20 cellular contexts compared by ENCODE assay signal in the genomic region with DNA sequence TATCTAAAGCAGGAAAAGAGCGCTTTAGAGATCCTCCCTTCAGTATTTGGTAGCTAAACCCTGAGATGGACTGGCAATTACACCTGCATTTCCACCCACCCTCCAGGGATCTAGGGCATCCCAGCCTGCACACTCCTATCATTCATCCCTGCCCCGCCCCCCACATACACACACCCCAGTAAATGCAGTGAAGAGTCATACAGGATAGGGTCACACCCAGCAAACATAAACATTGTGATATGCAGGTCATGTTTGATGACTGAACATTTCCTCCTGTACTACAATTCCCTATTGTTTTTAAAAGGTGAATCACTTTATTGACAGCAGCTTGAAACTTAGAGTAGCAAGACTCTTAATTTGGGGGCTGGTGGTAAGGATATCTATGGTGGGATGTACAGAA.
DNase-seq lines count a peak whose midpoint lies in the region; ATAC-seq, FAIRE-seq and TF ChIP-seq lines count a peak whose summit lies in the region.
"Had no signal": no experiment of that assay in that cellular context is flagged by ENCODE, and none has a peak within 500 bp of the region (broad histone marks: within the 10 kb centered on the region; RNA-seq: fewer than 3 reads in every experiment).

No MANE protein-coding gene starts in this region.

- H3K9me3 ChIP-seq in Caco-2 = no peaks in the 10 kb centered on the region
- no peaks in the 10 kb centered on the region for H3K9me3 ChIP-seq in HepG2 (ENCODE audit: low read length)
- H3K9me3 ChIP-seq: esophagus muscularis mucosa, sigmoid colon had no signal

- BruUV-seq in Caco-2 (replicated peaks; lab: Mats Ljungman, UMichigan) = no TSS peak
- no TSS peak for BruUV-seq in HepG2 (replicated peaks; lab: Mats Ljungman, UMichigan)

- no peak overlapping the region for H3K4me3 Mint-ChIP-seq in Caco-2 (ENCODE audit: unreplicated experiment)
- H3K4me3 Mint-ChIP-seq in activated T-helper 17 cell treated with anti-CD3 and anti-CD28 coated beads, Interleukin-2, amount 50 U/mL, for 72 hours = no peak overlapping the region
- H3K4me3 Mint-ChIP-seq: activated naive CD4-positive, alpha-beta T cell treated with anti-CD3 and anti-CD28 coated beads, Interleukin-2, amount 10 ng/mL, durations not matched to agents 7 days and 5 days; H9 had no signal

- H3K27me3 ChIP-seq in Caco-2 (replicated peaks; ENCODE audit: control insufficient read depth, insufficient read depth, low read length) (no peaks in the 10 kb centered on the region), HepG2 (ENCODE audit: control insufficient read depth in 1 of 2, insufficient read depth in 2 of 2, low read length in 2 of 2) (no peaks in the 10 kb centered on the region)
- H3K27me3 ChIP-seq: esophagus muscularis mucosa, sigmoid colon had no signal

- no peaks in the 10 kb centered on the region for H3K9me3 Mint-ChIP-seq in Caco-2 (ENCODE audit: unreplicated experiment)
- H3K9me3 Mint-ChIP-seq in activated T-helper 17 cell treated with anti-CD3 and anti-CD28 coated beads, Interleukin-2, amount 50 U/mL, for 72 hours = no peaks in the 10 kb centered on the region
- H3K9me3 Mint-ChIP-seq: activated naive CD4-positive, alpha-beta T cell treated with anti-CD3 and anti-CD28 coated beads, Interleukin-2, amount 10 ng/mL, durations not matched to agents 7 days and 5 days; H9 had no signal

- H3K4me1 ChIP-seq in Caco-2 (no peaks in the 10 kb centered on the region), HepG2 (ENCODE audit: insufficient read depth, low read length) (peaks cover 27% of the 10 kb centered on the region)

- no peak for TF ChIP-seq POLR2A in HepG2 (IDR thresholded peaks at IDR 0.05; ENCODE audit: insufficient read depth in 1 of 2, low read depth in 2 of 2, low read length in 2 of 2)

- H3K4me1 Mint-ChIP-seq in Caco-2 (ENCODE audit: low read depth, unreplicated experiment) = peaks cover 25% of the 10 kb centered on the region
- H3K4me1 Mint-ChIP-seq in activated T-helper 17 cell treated with anti-CD3 and anti-CD28 coated beads, Interleukin-2, amount 50 U/mL, for 72 hours = peaks cover 46% of the 10 kb centered on the region

- peak overlapping the region; percentile 32 for H3K27ac Mint-ChIP-seq in Caco-2 (ENCODE audit: unreplicated experiment)
- peak overlapping the region; percentile 49 for H3K27ac Mint-ChIP-seq in activated T-helper 17 cell treated with anti-CD3 and anti-CD28 coated beads, Interleukin-2, amount 50 U/mL, for 72 hours
- H3K27ac Mint-ChIP-seq: activated naive CD4-positive, alpha-beta T cell treated with anti-CD3 and anti-CD28 coated beads, Interleukin-2, amount 10 ng/mL, durations not matched to agents 7 days and 5 days had no signal

- CTCF ChIA-PET in Caco-2 (lab: Charles Lee) (no interaction called here), HepG2 (lab: Yijun Ruan, JAX; ENCODE audit: low intra/inter-chr PET ratio, low total read pairs) (no interaction called here)

- H3K4me3 ChIP-seq in Caco-2 (ENCODE audit: low read depth, low read length) = no peak overlapping the region
- no peak overlapping the region for H3K4me3 ChIP-seq in HepG2 (replicated peaks in 1 of 3; ENCODE audit: insufficient read depth in 1 of 3, low read depth in 2 of 3, low read length in 3 of 3)
- H3K4me3 ChIP-seq: esophagus muscularis mucosa, sigmoid colon had no signal

- TF ChIP-seq EP300 in HepG2 (IDR thresholded peaks at IDR 0.05; ENCODE audit: low read depth in 2 of 2, low read length in 2 of 2) = no peak
- TF ChIP-seq EP300 in HepG2 (CRISPR knock-in tag; IDR thresholded peaks at IDR 0.05; ENCODE audit: borderline replicate concordance) = no peak

- no peak for DNase-seq in Caco-2
- peak; percentile 65 for DNase-seq in LoVo (ENCODE audit: low spot score)
- DNase-seq in HepG2 (ENCODE audit: low spot score) = peak; percentile 10
- no peak for DNase-seq in mesenteric fat pad (ENCODE audit: low spot score)
- DNase-seq: activated CD4-positive, alpha-beta T cell treated with anti-CD3 and anti-CD28 coated beads, Interleukin-2, amount 50 U/mL, for 1 hour; activated naive CD4-positive, alpha-beta T cell treated with anti-CD3 and anti-CD28 coated beads, Interleukin-2, amount 10 ng/mL, durations not matched to agents 7 days and 5 days; activated T-cell treated with anti-CD3 and anti-CD28 coated beads for 4 hours; cortex of kidney; H9; NCI-H2081 treated with DMSO at 0.1 percent for 48 hours; SIG-M5; sigmoid colon had no signal

- no peaks in the 10 kb centered on the region for H3K36me3 ChIP-seq in Caco-2 (ENCODE audit: control insufficient read depth, insufficient read depth, low read length)
- H3K36me3 ChIP-seq in HepG2 (replicated peaks in 1 of 2; ENCODE audit: control insufficient read depth in 1 of 2, insufficient read depth in 2 of 2, low read length in 2 of 2) = peaks cover 3 to 12% of the 10 kb centered on the region in 2 experiments; a peak in 3 of 5 replicates
- H3K36me3 ChIP-seq: sigmoid colon had no signal

- no peak for TF ChIP-seq RAD21 in HepG2 (CRISPR knock-in tag; IDR thresholded peaks at IDR 0.05)

- POLR2A ChIA-PET in Caco-2 (lab: Charles Lee) (no interaction called here), HepG2 (lab: Yijun Ruan, JAX) (no interaction called here)

- TF ChIP-seq CTCF in Caco-2 (IDR thresholded peaks at IDR 0.05; ENCODE audit: insufficient read depth in 1 of 2, low read depth in 1 of 2, low read length in 1 of 2, severe bottlenecking in 1 of 2, unreplicated experiment in 1 of 2) (no peak), HepG2 (CRISPR knock-in tag; IDR thresholded peaks at IDR 0.05) (no peak)

- intact Hi-C loops in Caco-2 (cut with micrococcal nuclease; ENCODE audit: unreplicated experiment) = no loop called here
- intact Hi-C loops in HepG2 (cut with micrococcal nuclease; ENCODE audit: unreplicated experiment) = no loop called here

- no peak overlapping the region for H3K9ac ChIP-seq in HepG2 (ENCODE audit: insufficient read depth, low read depth, low read length)

- WGBS in HepG2 (ENCODE audit: low lambda C conversion rate) = 96% methylated on average over 2 of the region's 2 CpGs

- H4K20me1 ChIP-seq in HepG2 (ENCODE audit: insufficient read depth, low read length) = peaks cover 38% of the 10 kb centered on the region

- H3K36me3 Mint-ChIP-seq in Caco-2 (ENCODE audit: insufficient read depth, unreplicated experiment) = peaks cover 30% of the 10 kb centered on the region
- H3K36me3 Mint-ChIP-seq in activated T-helper 17 cell treated with anti-CD3 and anti-CD28 coated beads, Interleukin-2, amount 50 U/mL, for 72 hours (ENCODE audit: low read depth) = peaks cover 22% of the 10 kb centered on the region
- H3K36me3 Mint-ChIP-seq: activated naive CD4-positive, alpha-beta T cell treated with anti-CD3 and anti-CD28 coated beads, Interleukin-2, amount 10 ng/mL, durations not matched to agents 7 days and 5 days had no signal

- H3K79me2 ChIP-seq in HepG2 (ENCODE audit: insufficient read depth, low read length) = peaks cover 37% of the 10 kb centered on the region

- no peak for FAIRE-seq in HepG2 (lab: Jason Lieb, UNC)
- FAIRE-seq: astrocyte, G401.6, GM12891 had no signal

- no peak overlapping the region for H3K4me2 ChIP-seq in HepG2 (ENCODE audit: low read depth, low read length)

- H3K27me3 Mint-ChIP-seq in Caco-2 (ENCODE audit: insufficient read depth, unreplicated experiment) = no peaks in the 10 kb centered on the region
- H3K27me3 Mint-ChIP-seq in activated T-helper 17 cell treated with anti-CD3 and anti-CD28 coated beads, Interleukin-2, amount 50 U/mL, for 72 hours = no peaks in the 10 kb centered on the region
- H3K27me3 Mint-ChIP-seq: activated naive CD4-positive, alpha-beta T cell treated with anti-CD3 and anti-CD28 coated beads, Interleukin-2, amount 10 ng/mL, durations not matched to agents 7 days and 5 days had no signal

- in situ Hi-C loops in HepG2 (cut with HindIII; ENCODE audit: extremely low pct_ligation_motif_present, low pct_unique_long_range_greater_than_20kb) = no loop called here

- ATAC-seq in activated T-helper 17 cell treated with anti-CD3 and anti-CD28 coated beads, Interleukin-2, amount 50 U/mL, for 72 hours (replicated peaks) = peak; percentile 57
- ATAC-seq in HepG2 = no peak
- ATAC-seq in GM19351 (IDR thresholded peaks at IDR 0.05; ENCODE audit: unreplicated experiment) = no peak
- no peak for ATAC-seq in HG03139 (IDR thresholded peaks at IDR 0.05; ENCODE audit: unreplicated experiment)
- no peak for ATAC-seq in HG02938 (IDR thresholded peaks at IDR 0.05; ENCODE audit: unreplicated experiment)

- no peak overlapping the region for H2AFZ ChIP-seq in HepG2 (ENCODE audit: low read length)

- no peak overlapping the region for H3K27ac ChIP-seq in HepG2 (ENCODE audit: extremely low read length, insufficient read depth, low read length)
- H3K27ac ChIP-seq: esophagus muscularis mucosa, sigmoid colon had no signal

TF ChIP-seq in HepG2, 621 proteins besides CTCF, POLR2A, EP300 and RAD21:
- TF ChIP-seq ZNF337 (CRISPR knock-in tag; IDR thresholded peaks at IDR 0.05; ENCODE audit: borderline replicate concordance, low read depth) (no peak), SIX1 (CRISPR knock-in tag; IDR thresholded peaks at IDR 0.05; ENCODE audit: borderline replicate concordance) (no peak), ZNF510 (CRISPR knock-in tag; IDR thresholded peaks at IDR 0.05; ENCODE audit: low read depth) (no peak), DMAP1 (CRISPR knock-in tag; IDR thresholded peaks at IDR 0.05) (no peak), JUN (CRISPR knock-in tag; IDR thresholded peaks at IDR 0.05) (no peak), ZNF3 (CRISPR knock-in tag; IDR thresholded peaks at IDR 0.05) (0 out of 2 replicates have a peak, but pooled peaks have one; percentile 32)

Comparison
In these comparisons a context has a peak if more than half of its experiments do, and no peak if none do; other contexts are left out.
1. DNase-seq: peak in LoVo (single experiment) and HepG2 (single experiment); none in Caco-2 (0 of 2) and mesenteric fat pad (single experiment).